ENCODE assay signal across 25 cellular contexts in genomic region chr1:248596615-248597014, GRCh38. TPM values are rescaled to one million over a fixed set of nuclear protein-coding genes. Genes with fewer than 3 reads are reported as not detected.
A peak's percentile ranks its signal among the peaks of the same experiment; 100 is the strongest.
DNase-seq lines count a peak whose midpoint lies in the region; ATAC-seq and TF ChIP-seq lines count a peak whose summit lies in the region.
"Had no signal": no experiment of that assay in that cellular context is flagged by ENCODE, and none has a peak within 500 bp of the region (broad histone marks: within the 10 kb centered on the region; RNA-seq: fewer than 3 reads in every experiment).

No MANE protein-coding gene starts in this region.

- H3K4me3 ChIP-seq in mammary epithelial cell (replicated peaks in 1 of 3; ENCODE audit: insufficient read depth in 1 of 3, low read depth in 2 of 3, low read length in 3 of 3), result no peak overlapping the region
- no peak overlapping the region for H3K4me3 ChIP-seq in tibial nerve
- H3K4me3 ChIP-seq: GM12878, sigmoid colon, stomach had no signal

- H4K20me1 ChIP-seq in mammary epithelial cell (ENCODE audit: insufficient read depth, low read length), result no peaks in the 10 kb centered on the region

- POLR2A ChIA-PET in activated CD8-positive, alpha-beta T cell treated with anti-CD3 and anti-CD28 coated beads for 36 hours (lab: Charles Lee), result no interaction called here
- POLR2A ChIA-PET in activated CD8-positive, alpha-beta T cell treated with anti-CD3 and anti-CD28 coated beads, Interleukin-2, amount 10 ng/mL, durations not matched to agents 7 days and 5 days (lab: Charles Lee), result no interaction called here

- no peaks in the 10 kb centered on the region for H3K9me3 Mint-ChIP-seq in activated CD8-positive, alpha-beta T cell treated with anti-CD3 and anti-CD28 coated beads for 36 hours
- H3K9me3 Mint-ChIP-seq in activated CD8-positive, alpha-beta T cell treated with anti-CD3 and anti-CD28 coated beads, Interleukin-2, amount 10 ng/mL, durations not matched to agents 7 days and 5 days (ENCODE audit: insufficient read depth), result no peaks in the 10 kb centered on the region
- H3K9me3 Mint-ChIP-seq: activated naive CD8-positive, alpha-beta T cell treated with anti-CD3 and anti-CD28 coated beads, Interleukin-2, amount 10 ng/mL, durations not matched to agents 7 days and 5 days; natural killer cell had no signal

- H3K4me3 Mint-ChIP-seq in activated CD8-positive, alpha-beta T cell treated with anti-CD3 and anti-CD28 coated beads for 36 hours, result no peak overlapping the region
- no peak overlapping the region for H3K4me3 Mint-ChIP-seq in activated CD8-positive, alpha-beta T cell treated with anti-CD3 and anti-CD28 coated beads, Interleukin-2, amount 10 ng/mL, durations not matched to agents 7 days and 5 days
- H3K4me3 Mint-ChIP-seq: activated naive CD8-positive, alpha-beta T cell treated with anti-CD3 and anti-CD28 coated beads, Interleukin-2, amount 10 ng/mL, durations not matched to agents 7 days and 5 days; natural killer cell had no signal

- peak; percentile 83 for ATAC-seq in activated CD8-positive, alpha-beta T cell treated with anti-CD3 and anti-CD28 coated beads for 36 hours
- no peak for ATAC-seq in activated CD8-positive, alpha-beta T cell treated with anti-CD3 and anti-CD28 coated beads, Interleukin-2, amount 10 ng/mL, durations not matched to agents 7 days and 5 days
- ATAC-seq in GM18519 (IDR thresholded peaks at IDR 0.05; ENCODE audit: low FRiP score, unreplicated experiment), result no peak
- ATAC-seq: GM12878, natural killer cell had no signal

- no TSS peak for BruUV-seq in mammary epithelial cell (replicated peaks; lab: Mats Ljungman, UMichigan)

- H3K79me2 ChIP-seq in mammary epithelial cell (ENCODE audit: insufficient read depth, low read length), result no peaks in the 10 kb centered on the region

- in situ Hi-C loops in mammary epithelial cell (cut with MboI; ENCODE audit: low sequenced_read_pairs in 2 of 2), result no loop called here

- no peak overlapping the region for H3K4me2 ChIP-seq in mammary epithelial cell (ENCODE audit: insufficient read depth, low read depth, low read length)

- H3K27me3 ChIP-seq in mammary epithelial cell (ENCODE audit: insufficient read depth, low read length), result no peaks in the 10 kb centered on the region
- H3K27me3 ChIP-seq in tibial nerve, result no peaks in the 10 kb centered on the region
- H3K27me3 ChIP-seq: sigmoid colon, stomach had no signal

- no peak overlapping the region for H3K9ac ChIP-seq in mammary epithelial cell (ENCODE audit: insufficient read depth, low read length)

- CTCF ChIA-PET in activated CD8-positive, alpha-beta T cell treated with anti-CD3 and anti-CD28 coated beads for 36 hours (lab: Charles Lee), result no interaction called here
- CTCF ChIA-PET in activated CD8-positive, alpha-beta T cell treated with anti-CD3 and anti-CD28 coated beads, Interleukin-2, amount 10 ng/mL, durations not matched to agents 7 days and 5 days (lab: Charles Lee), result no interaction called here
- CTCF ChIA-PET in mammary epithelial cell (lab: Charles Lee; ENCODE audit: low non-redundant PET), result no interaction called here

- DNase-seq in activated CD8-positive, alpha-beta T cell treated with anti-CD3 and anti-CD28 coated beads for 36 hours, result no peak
- DNase-seq in activated CD8-positive, alpha-beta T cell treated with anti-CD3 and anti-CD28 coated beads, Interleukin-2, amount 10 ng/mL, durations not matched to agents 7 days and 5 days, result no peak
- peak; percentile 64 for DNase-seq in ELR (ENCODE audit: low read depth)
- peak; percentile 8 for DNase-seq in LHCN-M2 (ENCODE audit: low read depth)
- DNase-seq in mammary epithelial cell, result peak; percentile 5
- no peak for DNase-seq in NCI-H526 treated with DMSO at 0.1 percent for 48 hours (lab: John Stamatoyannopoulos, UW)
- no peak for DNase-seq in tibial nerve (ENCODE audit: low spot score in 2 of 2)
- DNase-seq: activated CD8-positive, alpha-beta memory T cell treated with anti-CD3 and anti-CD28 coated beads, Interleukin-2, amount 50 U/mL, for 48 hours; activated naive CD8-positive, alpha-beta T cell treated with anti-CD3 and anti-CD28 coated beads, Interleukin-2, amount 10 ng/mL, durations not matched to agents 7 days and 5 days; foreskin fibroblast; kidney; MM.1S; natural killer cell; NCI-H2081 treated with DMSO at 0.1 percent for 48 hours; NCI-H524; sigmoid colon; stomach had no signal

- intact Hi-C loops in activated CD8-positive, alpha-beta T cell treated with anti-CD3 and anti-CD28 coated beads for 36 hours (cut with micrococcal nuclease), result no loop called here
- intact Hi-C loops in mammary epithelial cell (cut with micrococcal nuclease), result no loop called here

- TF ChIP-seq CTCF in activated CD8-positive, alpha-beta T cell treated with anti-CD3 and anti-CD28 coated beads for 36 hours (IDR thresholded peaks at IDR 0.05), result no peak
- TF ChIP-seq CTCF in mammary epithelial cell (conservative IDR thresholded peaks at IDR 0.05 in 1 of 2, IDR thresholded peaks at IDR 0.05 in 1 of 2; ENCODE audit: extremely low read depth in 1 of 2, insufficient read depth in 1 of 2, low read depth in 1 of 2, low read length in 2 of 2) (no peak), tibial nerve (IDR thresholded peaks at IDR 0.05) (no peak)

- H3K4me1 ChIP-seq in mammary epithelial cell (ENCODE audit: insufficient read depth, low read length) (no peaks in the 10 kb centered on the region), tibial nerve (no peaks in the 10 kb centered on the region)
- H3K4me1 ChIP-seq: sigmoid colon, stomach had no signal

- peaks cover 7% of the 10 kb centered on the region for H3K4me1 Mint-ChIP-seq in activated CD8-positive, alpha-beta T cell treated with anti-CD3 and anti-CD28 coated beads for 36 hours (ENCODE audit: low read depth)
- H3K4me1 Mint-ChIP-seq in activated CD8-positive, alpha-beta T cell treated with anti-CD3 and anti-CD28 coated beads, Interleukin-2, amount 10 ng/mL, durations not matched to agents 7 days and 5 days (ENCODE audit: low read depth), result peaks cover 9% of the 10 kb centered on the region
- H3K4me1 Mint-ChIP-seq: natural killer cell had no signal

- no peaks in the 10 kb centered on the region for H3K36me3 Mint-ChIP-seq in activated CD8-positive, alpha-beta T cell treated with anti-CD3 and anti-CD28 coated beads for 36 hours (ENCODE audit: low read depth)
- H3K36me3 Mint-ChIP-seq in activated CD8-positive, alpha-beta T cell treated with anti-CD3 and anti-CD28 coated beads, Interleukin-2, amount 10 ng/mL, durations not matched to agents 7 days and 5 days (ENCODE audit: low read depth), result no peaks in the 10 kb centered on the region
- H3K36me3 Mint-ChIP-seq: activated naive CD8-positive, alpha-beta T cell treated with anti-CD3 and anti-CD28 coated beads, Interleukin-2, amount 10 ng/mL, durations not matched to agents 7 days and 5 days; natural killer cell had no signal

- no peaks in the 10 kb centered on the region for H3K27me3 Mint-ChIP-seq in activated CD8-positive, alpha-beta T cell treated with anti-CD3 and anti-CD28 coated beads for 36 hours
- H3K27me3 Mint-ChIP-seq in activated CD8-positive, alpha-beta T cell treated with anti-CD3 and anti-CD28 coated beads, Interleukin-2, amount 10 ng/mL, durations not matched to agents 7 days and 5 days (ENCODE audit: low read depth), result no peaks in the 10 kb centered on the region
- H3K27me3 Mint-ChIP-seq: activated naive CD8-positive, alpha-beta T cell treated with anti-CD3 and anti-CD28 coated beads, Interleukin-2, amount 10 ng/mL, durations not matched to agents 7 days and 5 days had no signal

- H2AFZ ChIP-seq in mammary epithelial cell (ENCODE audit: low read depth, low read length), result no peak overlapping the region

- H3K36me3 ChIP-seq in mammary epithelial cell (ENCODE audit: insufficient read depth, low read length) (no peaks in the 10 kb centered on the region), tibial nerve (no peaks in the 10 kb centered on the region)
- H3K36me3 ChIP-seq: sigmoid colon, stomach had no signal

- no peak overlapping the region for H3K27ac Mint-ChIP-seq in activated CD8-positive, alpha-beta T cell treated with anti-CD3 and anti-CD28 coated beads for 36 hours
- H3K27ac Mint-ChIP-seq in activated CD8-positive, alpha-beta T cell treated with anti-CD3 and anti-CD28 coated beads, Interleukin-2, amount 10 ng/mL, durations not matched to agents 7 days and 5 days, result no peak overlapping the region
- H3K27ac Mint-ChIP-seq: activated naive CD8-positive, alpha-beta T cell treated with anti-CD3 and anti-CD28 coated beads, Interleukin-2, amount 10 ng/mL, durations not matched to agents 7 days and 5 days; natural killer cell had no signal

- no peak for TF ChIP-seq POLR2A in tibial nerve (IDR thresholded peaks at IDR 0.05)

- H3K9me3 ChIP-seq in mammary epithelial cell (replicated peaks; ENCODE audit: insufficient read depth, low read length), result peaks cover 12% of the 10 kb centered on the region
- H3K9me3 ChIP-seq in tibial nerve, result no peaks in the 10 kb centered on the region
- H3K9me3 ChIP-seq: sigmoid colon, stomach had no signal

- WGBS in mammary epithelial cell (ENCODE audit: low coverage, missing lambda C conversion rate), result 73% methylated on average over 2 of the region's 2 CpGs
- WGBS in tibial nerve, 2 donors, result 54 to 77% methylated on average over 2 of the region's 2 CpGs

- no peak for TF ChIP-seq EP300 in tibial nerve (IDR thresholded peaks at IDR 0.05)

- dilution Hi-C loops in mammary epithelial cell (cut with HindIII; ENCODE audit: low sequenced_read_pairs), result no loop called here

- H3K27ac ChIP-seq in mammary epithelial cell (ENCODE audit: insufficient read depth, low read depth, low read length), result no peak overlapping the region
- H3K27ac ChIP-seq in tibial nerve, result no peak overlapping the region
- H3K27ac ChIP-seq: sigmoid colon, stomach had no signal

RNA-seq across cellular contexts. Expression of gene OR2T10, which starts 0.9 kb away (rescaled TPM):
- not detected for total RNA-seq in activated CD8-positive, alpha-beta T cell treated with anti-CD3 and anti-CD28 coated beads for 36 hours
- not detected for total RNA-seq in activated CD8-positive, alpha-beta T cell treated with anti-CD3 and anti-CD28 coated beads, Interleukin-2, amount 10 ng/mL, durations not matched to agents 7 days and 5 days
- total RNA-seq in LHCN-M2 (2014; rRNA removed) (not detected in 2 replicates), mammary epithelial cell (not detected), tibial nerve (not detected)
- not detected for polyA plus RNA-seq in LHCN-M2 (2012)
- polyA plus RNA-seq in mammary epithelial cell, result not detected
- polyA minus RNA-seq in mammary epithelial cell, result not detected
- total RNA-seq: activated naive CD8-positive, alpha-beta T cell treated with anti-CD3 and anti-CD28 coated beads, Interleukin-2, amount 10 ng/mL, durations not matched to agents 7 days and 5 days; dermis microvascular lymphatic vessel endothelial cell; GM12878; mesenteric fat pad; natural killer cell; OCI-LY7; sigmoid colon; SK-MEL-5; stomach; urinary bladder had no signal
- polyA plus RNA-seq: AG04450, GM12878, stomach, urinary bladder had no signal

RNA-seq across cellular contexts. Expression of gene OR2T34, which starts 22.1 kb away (rescaled TPM):
- total RNA-seq in activated CD8-positive, alpha-beta T cell treated with anti-CD3 and anti-CD28 coated beads for 36 hours, result not detected
- not detected for total RNA-seq in activated CD8-positive, alpha-beta T cell treated with anti-CD3 and anti-CD28 coated beads, Interleukin-2, amount 10 ng/mL, durations not matched to agents 7 days and 5 days
- total RNA-seq in LHCN-M2 (2014; rRNA removed) (not detected in 2 replicates), mammary epithelial cell (not detected), tibial nerve (not detected)
- not detected for polyA plus RNA-seq in LHCN-M2 (2012)
- not detected for polyA plus RNA-seq in mammary epithelial cell
- not detected for polyA minus RNA-seq in mammary epithelial cell
- total RNA-seq: activated naive CD8-positive, alpha-beta T cell treated with anti-CD3 and anti-CD28 coated beads, Interleukin-2, amount 10 ng/mL, durations not matched to agents 7 days and 5 days; dermis microvascular lymphatic vessel endothelial cell; kidney; mesenteric fat pad; natural killer cell; OCI-LY7; sigmoid colon; SK-MEL-5; stomach; urinary bladder had no signal
- polyA plus RNA-seq: AG04450, sigmoid colon, stomach, urinary bladder had no signal

RNA-seq across cellular contexts. Expression of gene OR2T29, which starts 34.0 kb away (rescaled TPM):
- total RNA-seq in activated CD8-positive, alpha-beta T cell treated with anti-CD3 and anti-CD28 coated beads for 36 hours, result not detected
- total RNA-seq in activated CD8-positive, alpha-beta T cell treated with anti-CD3 and anti-CD28 coated beads, Interleukin-2, amount 10 ng/mL, durations not matched to agents 7 days and 5 days, result not detected
- total RNA-seq in LHCN-M2 (2014; rRNA removed) (not detected in 2 replicates), mammary epithelial cell (not detected), tibial nerve (not detected)
- not detected for polyA plus RNA-seq in LHCN-M2 (2012)
- not detected for polyA plus RNA-seq in mammary epithelial cell
- polyA minus RNA-seq in mammary epithelial cell, result not detected
- total RNA-seq: activated naive CD8-positive, alpha-beta T cell treated with anti-CD3 and anti-CD28 coated beads, Interleukin-2, amount 10 ng/mL, durations not matched to agents 7 days and 5 days; dermis microvascular lymphatic vessel endothelial cell; kidney; mesenteric fat pad; natural killer cell; OCI-LY7; sigmoid colon; SK-MEL-5; stomach; urinary bladder had no signal
- polyA plus RNA-seq: AG04450, sigmoid colon, stomach, urinary bladder had no signal

RNA-seq across cellular contexts. Expression of gene OR2T11, which starts 38.3 kb away (rescaled TPM):
- total RNA-seq in activated CD8-positive, alpha-beta T cell treated with anti-CD3 and anti-CD28 coated beads for 36 hours, result not detected
- total RNA-seq in activated CD8-positive, alpha-beta T cell treated with anti-CD3 and anti-CD28 coated beads, Interleukin-2, amount 10 ng/mL, durations not matched to agents 7 days and 5 days, result not detected
- not detected in 2 replicates for total RNA-seq in LHCN-M2 (2014; rRNA removed)
- polyA plus RNA-seq in LHCN-M2 (2012), result not detected
- not detected for total RNA-seq in mammary epithelial cell
- polyA plus RNA-seq in mammary epithelial cell, result not detected
- polyA minus RNA-seq in mammary epithelial cell, result not detected
- total RNA-seq in tibial nerve, result not detected
- total RNA-seq: activated naive CD8-positive, alpha-beta T cell treated with anti-CD3 and anti-CD28 coated beads, Interleukin-2, amount 10 ng/mL, durations not matched to agents 7 days and 5 days; dermis microvascular lymphatic vessel endothelial cell; GM12878; mesenteric fat pad; natural killer cell; OCI-LY7; sigmoid colon; SK-MEL-5; stomach; urinary bladder had no signal
- polyA plus RNA-seq: AG04450, GM12878, sigmoid colon, stomach, urinary bladder had no signal

RNA-seq across cellular contexts. Expression of gene OR2T35, which starts 48.5 kb away (rescaled TPM):
- total RNA-seq in activated CD8-positive, alpha-beta T cell treated with anti-CD3 and anti-CD28 coated beads for 36 hours, result not detected
- not detected for total RNA-seq in activated CD8-positive, alpha-beta T cell treated with anti-CD3 and anti-CD28 coated beads, Interleukin-2, amount 10 ng/mL, durations not matched to agents 7 days and 5 days
- total RNA-seq in LHCN-M2 (2014; rRNA removed), result not detected in 2 replicates
- polyA plus RNA-seq in LHCN-M2 (2012), result not detected
- total RNA-seq in mammary epithelial cell, result not detected
- polyA plus RNA-seq in mammary epithelial cell, result not detected
- polyA minus RNA-seq in mammary epithelial cell, result not detected
- not detected for total RNA-seq in tibial nerve
- total RNA-seq: activated naive CD8-positive, alpha-beta T cell treated with anti-CD3 and anti-CD28 coated beads, Interleukin-2, amount 10 ng/mL, durations not matched to agents 7 days and 5 days; dermis microvascular lymphatic vessel endothelial cell; mesenteric fat pad; natural killer cell; OCI-LY7; sigmoid colon; SK-MEL-5; stomach; urinary bladder had no signal
- polyA plus RNA-seq: AG04450, sigmoid colon, stomach, urinary bladder had no signal

Comparison
In these comparisons a context has a peak if more than half of its experiments do, and no peak if none do; other contexts are left out.
1. DNase-seq: peak in ELR (single experiment), LHCN-M2 (single experiment) and mammary epithelial cell (single experiment); none in activated CD8-positive, alpha-beta T cell treated with anti-CD3 and anti-CD28 coated beads for 36 hours (single experiment), activated CD8-positive, alpha-beta T cell treated with anti-CD3 and anti-CD28 coated beads, Interleukin-2, amount 10 ng/mL, durations not matched to agents 7 days and 5 days (single experiment), NCI-H526 treated with DMSO at 0.1 percent for 48 hours (single experiment) and tibial nerve (0 of 2).